Comparison of ENCODE assay signal across 11 cellular contexts in genomic region chr20:10982692-10983091, GRCh38.
A peak's percentile ranks its signal among the peaks of the same experiment; 100 is the strongest.
DNase-seq lines count a peak whose midpoint lies in the region; ATAC-seq and TF ChIP-seq lines count a peak whose summit lies in the region.
"Had no signal": no experiment of that assay in that cellular context is flagged by ENCODE, and none has a peak within 500 bp of the region (broad histone marks: within the 10 kb centered on the region; RNA-seq: fewer than 3 reads in every experiment).

No MANE protein-coding gene starts in this region.

- H3K4me3 Mint-ChIP-seq in GM23338 (no peak overlapping the region), progenitor cell of endocrine pancreas (ENCODE audit: low read depth) (no peak overlapping the region)
- H3K4me3 Mint-ChIP-seq: naive B cell had no signal

- H3K4me3 ChIP-seq in GM23338 (no peak overlapping the region), retinal pigment epithelial cell (ENCODE audit: low read length) (no peak overlapping the region)

- H3K27me3 Mint-ChIP-seq in GM23338 (ENCODE audit: insufficient read depth, low read depth, poor library complexity) (peaks cover 7% of the 10 kb centered on the region), progenitor cell of endocrine pancreas (no peaks in the 10 kb centered on the region)
- H3K27me3 Mint-ChIP-seq: naive B cell had no signal

- no peaks in the 10 kb centered on the region for H3K27me3 ChIP-seq in GM23338 (ENCODE audit: insufficient read depth)

- no peaks in the 10 kb centered on the region for H3F3A ChIP-seq in GM23338 (replicated peaks; ENCODE audit: low read depth)

- ATAC-seq in GM23338 (peak; percentile 38; the same call in 2 of the 3 replicates), left ventricle myocardium superior (peak; percentile 99), HG03039 (IDR thresholded peaks at IDR 0.05; ENCODE audit: unreplicated experiment) (no peak)

- peak overlapping the region; percentile 67; the same call in 1 of the 2 replicates for H2AFZ ChIP-seq in GM23338

- H3K27ac Mint-ChIP-seq in GM23338, result no peak overlapping the region
- H3K27ac Mint-ChIP-seq in progenitor cell of endocrine pancreas, result no peak overlapping the region
- H3K27ac Mint-ChIP-seq: naive B cell had no signal

- no peaks in the 10 kb centered on the region for H3K9me3 Mint-ChIP-seq in GM23338
- peaks cover 6% of the 10 kb centered on the region for H3K9me3 Mint-ChIP-seq in progenitor cell of endocrine pancreas (ENCODE audit: low read depth)

- peaks cover 30% of the 10 kb centered on the region for H3K9me2 ChIP-seq in GM23338 (ENCODE audit: insufficient read depth)

- intact Hi-C loops in left ventricle myocardium superior (cut with micrococcal nuclease), result no loop called here

- TF ChIP-seq CTCF in GM23338 (conservative IDR thresholded peaks at IDR 0.05; ENCODE audit: low read depth in 2 of 2), result no peak
- TF ChIP-seq CTCF in retinal pigment epithelial cell (conservative IDR thresholded peaks at IDR 0.05; ENCODE audit: low read depth, low read length), result no peak
- TF ChIP-seq CTCF in progenitor cell of endocrine pancreas (IDR thresholded peaks at IDR 0.05; ENCODE audit: unreplicated experiment), result no peak

- H3K27ac ChIP-seq in GM23338 (ENCODE audit: low read depth), result no peak overlapping the region

- DNase-seq in GM23338 (ENCODE audit: low spot score), result no peak
- DNase-seq in amniotic epithelial cell (ENCODE audit: low read depth), result peak; percentile 89
- DNase-seq in left ventricle myocardium superior, result peak; percentile 78
- peak; percentile 13 for DNase-seq in retinal pigment epithelial cell (ENCODE audit: low read depth)
- DNase-seq in SIG-M5 treated with dmso at 0.1 percent for 504 hours (lab: John Stamatoyannopoulos, UW; ENCODE audit: unreplicated experiment), result no peak
- no peak for DNase-seq in progenitor cell of endocrine pancreas (ENCODE audit: low spot score, unreplicated experiment)
- DNase-seq in globus pallidus (ENCODE audit: low spot score), result no peak
- DNase-seq: dermis blood vessel endothelial cell, naive B cell, NCI-H510A treated with DMSO at 0.1 percent for 48 hours had no signal

- no peaks in the 10 kb centered on the region; the same call in 1 of the 2 replicates for H3K36me3 ChIP-seq in GM23338 (ENCODE audit: insufficient read depth)

- no peaks in the 10 kb centered on the region for H3K79me2 ChIP-seq in GM23338 (replicated peaks; ENCODE audit: insufficient read depth)

- no peaks in the 10 kb centered on the region; the same call in 1 of the 2 replicates for H3K4me1 ChIP-seq in GM23338 (ENCODE audit: insufficient read depth)

- H3K4me1 Mint-ChIP-seq in GM23338 (peaks cover 3% of the 10 kb centered on the region), progenitor cell of endocrine pancreas (ENCODE audit: low read depth) (peaks cover 3% of the 10 kb centered on the region)
- H3K4me1 Mint-ChIP-seq: naive B cell had no signal

- no peaks in the 10 kb centered on the region for H3K36me3 Mint-ChIP-seq in GM23338 (ENCODE audit: low read depth)
- no peaks in the 10 kb centered on the region for H3K36me3 Mint-ChIP-seq in progenitor cell of endocrine pancreas (ENCODE audit: insufficient read depth)
- H3K36me3 Mint-ChIP-seq: naive B cell had no signal

- no peaks in the 10 kb centered on the region for H4K20me1 ChIP-seq in GM23338 (replicated peaks; ENCODE audit: insufficient read depth)

- H3K4me2 ChIP-seq in GM23338, result no peak overlapping the region

TF ChIP-seq in GM23338, 12 proteins besides CTCF, POLR2A, EP300 and RAD21 (continues in another document):
- no peak for TF ChIP-seq NANOG (IDR thresholded peaks at IDR 0.05; ENCODE audit: borderline replicate concordance)
- TF ChIP-seq STAT1 (IDR thresholded peaks at IDR 0.05; ENCODE audit: unreplicated experiment), result no peak
- TF ChIP-seq ZNF331 (CRISPR knock-in tag; IDR thresholded peaks at IDR 0.05; ENCODE audit: low read depth), result no peak
- no peak for TF ChIP-seq REST (IDR thresholded peaks at IDR 0.05; ENCODE audit: unreplicated experiment)
- TF ChIP-seq POLR2AphosphoS5 (IDR thresholded peaks at IDR 0.05; ENCODE audit: low read depth), result no peak
- TF ChIP-seq EZH2phosphoT487 (IDR thresholded peaks at IDR 0.05; ENCODE audit: unreplicated experiment), result no peak
- TF ChIP-seq EZH2 (IDR thresholded peaks at IDR 0.05; ENCODE audit: low read depth, unreplicated experiment), result no peak
- no peak for TF ChIP-seq ZNF462 (CRISPR knock-in tag; IDR thresholded peaks at IDR 0.05)
- TF ChIP-seq CREB1 (CRISPR knock-in tag; IDR thresholded peaks at IDR 0.05; ENCODE audit: low read depth), result no peak

Comparison
In these comparisons a context has a peak if more than half of its experiments do, and no peak if none do; other contexts are left out.
1. DNase-seq: peak in amniotic epithelial cell (single experiment), left ventricle myocardium superior (single experiment) and retinal pigment epithelial cell (single experiment); none in GM23338 (single experiment), SIG-M5 treated with dmso at 0.1 percent for 504 hours (single experiment), progenitor cell of endocrine pancreas (single experiment) and globus pallidus (single experiment).